Comparison of ENCODE assay signal across 13 cellular contexts in genomic region chr6:90293319-90293937, GRCh38. TPM values are rescaled to one million over a fixed set of nuclear protein-coding genes. Genes with fewer than 3 reads are reported as not detected.
DNase-seq lines count a peak whose midpoint lies in the region; FAIRE-seq and TF ChIP-seq lines count a peak whose summit lies in the region.
"Had no signal": no experiment of that assay in that cellular context is flagged by ENCODE, and none has a peak within 500 bp of the region (broad histone marks: within the 10 kb centered on the region; RNA-seq: fewer than 3 reads in every experiment).

No MANE protein-coding gene starts in this region.

- H3K4me1 ChIP-seq in vagina (peaks cover 17% of the 10 kb centered on the region), right atrium auricular region (peaks cover 0 to 23% of the 10 kb centered on the region in 2 donors)

- TF ChIP-seq POLR2A in vagina (IDR thresholded peaks at IDR 0.05): no peak

- intact Hi-C loops in vagina (cut with DNase I): loop anchor here (10.0 kb wide), 1 partner anchor 199 kb away; no protein-coding TSS in a partner anchor

- H3K36me3 Mint-ChIP-seq in activated naive CD4-positive, alpha-beta T cell treated with anti-CD3 and anti-CD28 coated beads, Interleukin-2, amount 50 U/mL, for 24 hours: peaks cover 32% of the 10 kb centered on the region

- peak overlapping the region; percentile 96 for H3K4me3 Mint-ChIP-seq in activated naive CD4-positive, alpha-beta T cell treated with anti-CD3 and anti-CD28 coated beads, Interleukin-2, amount 50 U/mL, for 24 hours

- DNase-seq in activated naive CD4-positive, alpha-beta T cell (lab: John Stamatoyannopoulos, UW): no peak
- DNase-seq in activated CD4-positive, CD25-positive, alpha-beta regulatory T cell (lab: John Stamatoyannopoulos, UW): no peak
- no peak for DNase-seq in vagina (ENCODE audit: extremely low spot score in 2 of 2)
- DNase-seq in amygdala (lab: John Stamatoyannopoulos, UW): no peak
- no peak for DNase-seq in right atrium auricular region (ENCODE audit: low spot score)
- DNase-seq: activated effector memory CD4-positive, alpha-beta T cell treated with anti-CD3 and anti-CD28 coated beads, Interleukin-2, amount 50 U/mL, for 16 hours; left cardiac atrium; NCI-H1105 treated with DMSO at 0.1 percent for 48 hours had no signal

- H3K27me3 Mint-ChIP-seq in activated naive CD4-positive, alpha-beta T cell treated with anti-CD3 and anti-CD28 coated beads, Interleukin-2, amount 50 U/mL, for 24 hours: no peaks in the 10 kb centered on the region

- H4K20me1 ChIP-seq in SU-DHL-6 (ENCODE audit: low read depth, low read length): no peaks in the 10 kb centered on the region

- H3F3A ChIP-seq in SU-DHL-6 (ENCODE audit: insufficient read depth): peaks cover 21% of the 10 kb centered on the region

- no peaks in the 10 kb centered on the region for H3K27me3 ChIP-seq in SU-DHL-6 (ENCODE audit: low read length)
- no peaks in the 10 kb centered on the region for H3K27me3 ChIP-seq in vagina
- H3K27me3 ChIP-seq in right atrium auricular region: no peaks in the 10 kb centered on the region

- no peak overlapping the region for H2AFZ ChIP-seq in SU-DHL-6 (ENCODE audit: low read depth, low read length, severe bottlenecking)

- no peaks in the 10 kb centered on the region for H3K9me3 Mint-ChIP-seq in activated naive CD4-positive, alpha-beta T cell treated with anti-CD3 and anti-CD28 coated beads, Interleukin-2, amount 50 U/mL, for 24 hours

- FAIRE-seq in islet of Langerhans (lab: Jason Lieb, UNC): peak; percentile 84

- H3K9ac ChIP-seq in SU-DHL-6 (ENCODE audit: low read length): peak overlapping the region; percentile 73

- H3K9me2 ChIP-seq in SU-DHL-6 (replicated peaks; ENCODE audit: insufficient read depth, low read length): no peaks in the 10 kb centered on the region

- H3K27ac ChIP-seq in SU-DHL-6 (ENCODE audit: low read depth, low read length): peak overlapping the region; percentile 67
- no peak overlapping the region for H3K27ac ChIP-seq in vagina
- no peak overlapping the region for H3K27ac ChIP-seq in right atrium auricular region
- H3K27ac ChIP-seq: coronary artery, thoracic aorta had no signal

- peak overlapping the region; percentile 100 for H3K27ac Mint-ChIP-seq in activated naive CD4-positive, alpha-beta T cell treated with anti-CD3 and anti-CD28 coated beads, Interleukin-2, amount 50 U/mL, for 24 hours

- H3K9me3 ChIP-seq in SU-DHL-6 (ENCODE audit: insufficient read depth, low read length): no peaks in the 10 kb centered on the region
- no peaks in the 10 kb centered on the region for H3K9me3 ChIP-seq in vagina
- H3K9me3 ChIP-seq in right atrium auricular region: no peaks in the 10 kb centered on the region
- H3K9me3 ChIP-seq: thoracic aorta had no signal

- H3K4me3 ChIP-seq in SU-DHL-6 (ENCODE audit: insufficient read depth, low read length, poor library complexity, severe bottlenecking): no peak overlapping the region
- H3K4me3 ChIP-seq in vagina: no peak overlapping the region
- H3K4me3 ChIP-seq in right atrium auricular region: no peak overlapping the region
- H3K4me3 ChIP-seq: coronary artery had no signal

- H3K4me2 ChIP-seq in SU-DHL-6 (ENCODE audit: low read depth, low read length, poor library complexity, severe bottlenecking): peak overlapping the region; percentile 90

- peaks cover 34% of the 10 kb centered on the region; the same call in 1 of the 2 replicates for H3K79me2 ChIP-seq in SU-DHL-6 (ENCODE audit: insufficient read depth, low read length)

- H3K36me3 ChIP-seq in SU-DHL-6 (ENCODE audit: low read length) (no peaks in the 10 kb centered on the region; the same call in 1 of the 2 replicates), vagina (no peaks in the 10 kb centered on the region), right atrium auricular region (no peaks in the 10 kb centered on the region)
- H3K36me3 ChIP-seq: thoracic aorta had no signal

- no peak for TF ChIP-seq CTCF in SU-DHL-6 (IDR thresholded peaks at IDR 0.05; ENCODE audit: insufficient read depth, low read length, poor library complexity, severe bottlenecking)
- TF ChIP-seq CTCF in vagina (IDR thresholded peaks at IDR 0.05): no peak
- TF ChIP-seq CTCF in right atrium auricular region (IDR thresholded peaks at IDR 0.05): no peak

- peaks cover 65% of the 10 kb centered on the region for H3K4me1 Mint-ChIP-seq in activated naive CD4-positive, alpha-beta T cell treated with anti-CD3 and anti-CD28 coated beads, Interleukin-2, amount 50 U/mL, for 24 hours

RNA-seq across cellular contexts. Expression of gene BACH2, which starts 3.2 kb away (rescaled TPM):
- total RNA-seq in vagina: 6.4 TPM
- total RNA-seq in right atrium auricular region: 1 to 10 TPM in 1 of 2 donors, under 1 TPM in 1; 0.82 to 2.2 TPM
